9 cellular contexts compared by ENCODE assay signal in genomic region chr17:41773190-41773588, GRCh38. TPM values are rescaled to one million over a fixed set of nuclear protein-coding genes. Genes with fewer than 3 reads are reported as not detected.
DNase-seq lines count a peak whose midpoint lies in the region; ATAC-seq and TF ChIP-seq lines count a peak whose summit lies in the region.
"Had no signal": no experiment of that assay in that cellular context is flagged by ENCODE, and none has a peak within 500 bp of the region (broad histone marks: within the 10 kb centered on the region; RNA-seq: fewer than 3 reads in every experiment).

No MANE protein-coding gene starts in this region.

- WGBS in liver: 31% methylated on average over 12 of the region's 12 CpGs

- H3K4me3 ChIP-seq in AG04449 (ENCODE audit: low read depth, low read length) (no peak overlapping the region), choroid plexus epithelial cell (ENCODE audit: low read depth, low read length) (no peak overlapping the region), liver (ENCODE audit: low read depth in 1 of 3, low read length in 3 of 3) (no peak overlapping the region)

- DNase-seq in AG04449 (ENCODE audit: low read depth, low spot score) (peak; percentile 33), Kasumi-1 (lab: John Stamatoyannopoulos, UW) (peak; percentile 20 to 27), choroid plexus epithelial cell (ENCODE audit: low read depth) (peak; percentile 85), NK-92 (lab: John Stamatoyannopoulos, UW; ENCODE audit: unreplicated experiment) (no peak), pons (ENCODE audit: low spot score) (no peak)
- DNase-seq: KBM-7 had no signal

- no peak for TF ChIP-seq CTCF in AG04449 (IDR thresholded peaks at IDR 0.05; ENCODE audit: insufficient read depth, low read length, missing control alignments)
- TF ChIP-seq CTCF in choroid plexus epithelial cell (conservative IDR thresholded peaks at IDR 0.05; ENCODE audit: low read depth, low read length): no peak
- TF ChIP-seq CTCF in liver (IDR thresholded peaks at IDR 0.05; ENCODE audit: low read depth, low read length, missing input control): no peak

- CTCF ChIA-PET in AG04449 (lab: Yijun Ruan, JAX): interaction anchor here (1.0 to 3.1 kb wide), 6 partner anchors 13 to 77 kb away, joined by 3 to 16 read pairs (median 6); partner anchors contain the start of gene JUP

- no peaks in the 10 kb centered on the region for H3K27me3 ChIP-seq in liver (ENCODE audit: control insufficient read depth in 4 of 4, insufficient read depth in 4 of 4, low read length in 3 of 4)

- peaks cover 21 to 75% (median 58%) of the 10 kb centered on the region in 4 donors for H3K4me1 ChIP-seq in liver (ENCODE audit: control insufficient read depth in 4 of 4, insufficient read depth in 4 of 4, low read length in 3 of 4)

- H3K36me3 ChIP-seq in liver (ENCODE audit: control insufficient read depth in 4 of 4, insufficient read depth in 3 of 4, low read depth in 1 of 4, low read length in 3 of 4): peaks cover 2 to 15% (median 9%) of the 10 kb centered on the region in 4 donors

- no peak overlapping the region for H3K9ac ChIP-seq in liver (ENCODE audit: low read depth in 1 of 2, low read length in 2 of 2)

- no peaks in the 10 kb centered on the region for H3K9me3 ChIP-seq in liver (ENCODE audit: control insufficient read depth in 4 of 4, low read length in 3 of 4)

- POLR2A ChIA-PET in AG04449 (lab: Yijun Ruan, JAX): interaction anchor here (0.7 to 1.1 kb wide), 3 partner anchors 12 to 26 kb away, joined by 3 read pairs; no protein-coding TSS in a partner anchor

- ATAC-seq in HG02798 (IDR thresholded peaks at IDR 0.05; ENCODE audit: poor library complexity, unreplicated experiment) (no peak), HG03095 (IDR thresholded peaks at IDR 0.05; ENCODE audit: unreplicated experiment) (no peak)

- H3K27ac ChIP-seq in liver (ENCODE audit: low read depth in 1 of 2, low read length in 2 of 2): peak overlapping the region; percentile 81 to 83

- no peak for TF ChIP-seq RAD21 in liver (IDR thresholded peaks at IDR 0.05)

TF ChIP-seq in liver, 16 proteins besides CTCF, POLR2A, EP300 and RAD21:
- TF ChIP-seq JUND (IDR thresholded peaks at IDR 0.05) (no peak), ATF3 (IDR thresholded peaks at IDR 0.05) (no peak), MAX (IDR thresholded peaks at IDR 0.05) (no peak), FOXA1 (IDR thresholded peaks at IDR 0.05) (no peak)

RNA-seq across cellular contexts. Expression of gene JUP, which starts 13.3 kb away (rescaled TPM):
- 10 to 100 TPM; 40.7 to 56.0 TPM for total RNA-seq in liver
- 10 to 100 TPM; 39.1 to 47.7 TPM for polyA plus RNA-seq in liver

RNA-seq across cellular contexts. Expression of gene P3H4, which starts 38.6 kb away (rescaled TPM):
- 1 to 10 TPM; 2.6 to 5.6 TPM for total RNA-seq in liver
- 1 to 10 TPM; 1.7 to 2.0 TPM for polyA plus RNA-seq in liver

RNA-seq across cellular contexts. Expression of gene HAP1, which starts 38.7 kb away (rescaled TPM):
- under 1 TPM; under 0.01 to 0.05 TPM for total RNA-seq in liver
- polyA plus RNA-seq in liver: under 1 TPM; 0.02 to 0.04 TPM

RNA-seq across cellular contexts. Expression of gene FKBP10, which starts 39.6 kb away (rescaled TPM):
- 10 to 100 TPM in 1 of 2 donors, 1 to 10 TPM in 1; 6.2 to 17.6 TPM for total RNA-seq in liver
- polyA plus RNA-seq in liver: 1 to 10 TPM in 1 of 2 donors, under 1 TPM in 1; 0.71 to 5.0 TPM

Comparison
In these comparisons a context has a peak if more than half of its experiments do, and no peak if none do; other contexts are left out.
1. DNase-seq: peak in AG04449 (single experiment), Kasumi-1 (2 of 2) and choroid plexus epithelial cell (single experiment); none in NK-92 (single experiment) and pons (single experiment).